In the genomic region with DNA sequence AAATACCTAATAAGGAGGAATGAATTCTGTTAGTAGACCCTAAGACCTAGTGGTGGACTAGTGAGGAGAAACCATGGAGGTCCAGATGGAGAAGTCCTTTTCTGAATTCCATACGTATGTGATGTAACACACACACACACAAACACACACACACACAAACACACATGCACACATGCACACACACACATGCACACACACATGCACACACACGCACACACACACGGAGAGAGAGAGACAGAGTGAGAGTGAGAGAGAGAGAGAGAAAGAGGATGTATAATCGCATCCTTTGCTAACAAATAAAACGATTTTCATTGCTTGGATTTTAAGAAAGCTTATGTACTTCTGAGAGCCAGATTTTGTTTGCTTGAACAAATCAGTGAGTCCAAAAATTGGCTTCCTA, we compare ENCODE assay signal across 8 cellular contexts.
"Had no signal": no experiment of that assay in that cellular context is flagged by ENCODE, and none has a peak within 500 bp of the region (broad histone marks: within the 10 kb centered on the region; RNA-seq: fewer than 3 reads in every experiment).

No MANE protein-coding gene starts in this region.

- H3K4me3 ChIP-seq: GM23248, HAP-1 had no signal

- H3K4me1 ChIP-seq: HAP-1 had no signal

- H3K4me1 Mint-ChIP-seq: IgD-negative memory B cell had no signal

- H3K36me3 ChIP-seq: HAP-1 had no signal

- ATAC-seq: HCT116 had no signal

- FAIRE-seq: HTR-8/SVneo had no signal

- H3K27ac Mint-ChIP-seq: IgD-negative memory B cell had no signal

- H3K9me3 ChIP-seq: HAP-1 had no signal

- H3K27me3 Mint-ChIP-seq: IgD-negative memory B cell had no signal

- H3K27ac ChIP-seq: GM23248 had no signal

- H3K36me3 Mint-ChIP-seq: IgD-negative memory B cell had no signal

- DNase-seq: GM23248, GOT3, H7, KG1 had no signal
